17 cellular contexts compared by ENCODE assay signal in the genomic region with DNA sequence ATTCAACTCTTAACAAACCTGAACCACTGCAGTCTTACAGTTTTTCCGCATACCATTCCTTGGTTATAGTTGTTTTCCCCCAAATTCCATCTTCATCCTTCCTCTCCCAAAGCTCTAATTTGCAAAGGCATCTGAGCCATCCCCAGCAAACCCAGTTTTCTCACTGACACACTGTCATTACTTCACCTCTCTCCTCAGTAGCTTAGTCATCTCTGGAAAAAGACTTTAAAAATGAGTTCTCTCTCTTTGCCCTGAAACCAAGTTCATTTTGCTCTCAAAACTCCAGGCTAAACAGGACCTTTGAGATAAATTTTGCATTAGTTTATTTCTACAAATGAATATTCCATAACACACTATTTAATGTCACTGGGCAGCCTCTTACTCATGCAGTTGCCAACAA.
"Had no signal": no experiment of that assay in that cellular context is flagged by ENCODE, and none has a peak within 500 bp of the region (broad histone marks: within the 10 kb centered on the region; RNA-seq: fewer than 3 reads in every experiment).

No MANE protein-coding gene starts in this region.

- H3K27ac Mint-ChIP-seq: naive thymus-derived CD8-positive, alpha-beta T cell had no signal

- DNase-seq: colonic mucosa; dermis blood vessel endothelial cell; erythroblast; foreskin melanocyte; kidney glomerular epithelial cell; mammary epithelial cell; mucosa of descending colon; naive thymus-derived CD8-positive, alpha-beta T cell; psoas muscle; stimulated activated CD4-positive, alpha-beta T cell treated with anti-CD3 and anti-CD28 coated beads, Interleukin-2, amount 100 ng/mL, for 24 hours; stimulated activated CD4-positive, alpha-beta T cell treated with anti-CD3 and anti-CD28 coated beads, Interleukin-4, amount 100 ng/mL, for 4 hours; stimulated activated naive CD4-positive, alpha-beta T cell; stomach; substantia nigra; transverse colon had no signal

- H3K9me3 Mint-ChIP-seq: naive thymus-derived CD8-positive, alpha-beta T cell had no signal

- H3K4me3 Mint-ChIP-seq: naive thymus-derived CD8-positive, alpha-beta T cell had no signal

- H3K27me3 Mint-ChIP-seq: naive thymus-derived CD8-positive, alpha-beta T cell had no signal

- H3K36me3 Mint-ChIP-seq: naive thymus-derived CD8-positive, alpha-beta T cell had no signal

- ATAC-seq: left lobe of liver; mucosa of descending colon; naive thymus-derived CD8-positive, alpha-beta T cell; psoas muscle; sciatic nerve had no signal
